ENCODE assay signal across 8 cellular contexts in the genomic region with DNA sequence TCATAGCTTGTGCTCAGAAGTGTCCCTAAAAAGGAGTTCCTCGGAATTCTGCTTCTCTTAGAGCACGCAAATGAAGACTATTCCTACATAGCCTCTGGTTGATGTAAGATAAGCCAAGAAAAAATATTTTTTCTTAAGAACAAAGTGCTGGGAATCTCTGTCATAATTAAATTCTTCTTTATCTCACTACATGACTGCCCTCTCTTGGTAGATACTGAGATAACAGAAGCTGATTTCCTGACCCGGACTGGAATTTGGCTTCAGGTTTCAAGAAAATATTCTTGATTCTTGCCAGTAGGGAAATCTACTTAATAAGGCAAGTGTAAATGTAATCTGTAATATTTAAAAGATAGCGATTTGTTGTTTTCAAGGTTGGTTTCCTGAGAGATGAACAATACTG. TPM values are rescaled to one million over a fixed set of nuclear protein-coding genes. Genes with fewer than 3 reads are reported as not detected.
A peak's percentile ranks its signal among the peaks of the same experiment; 100 is the strongest.
DNase-seq lines count a peak whose midpoint lies in the region; ATAC-seq, FAIRE-seq and TF ChIP-seq lines count a peak whose summit lies in the region.

No MANE protein-coding gene starts in this region.

- no peaks in the 10 kb centered on the region for H3K9me3 ChIP-seq in HEK293 (ENCODE audit: control insufficient read depth, insufficient read depth, low read depth, low read length)
- H3K9me3 ChIP-seq in uterus, result no peaks in the 10 kb centered on the region

- no peaks in the 10 kb centered on the region for H3K27me3 Mint-ChIP-seq in stimulated activated memory B cell treated with anti-CD40 and anti-IgM and Interleukin-4, amounts not matched to agents 10 μg/mL and 1 μg/mL and 100 μg/mL, for 72 hours

- no peak overlapping the region for H3K27ac ChIP-seq in HEK293 (ENCODE audit: extremely low read depth, low read depth, low read length)
- H3K27ac ChIP-seq in uterus, result no peak overlapping the region

- no peak for TF ChIP-seq POLR2A in uterus (IDR thresholded peaks at IDR 0.05)

- CTCF ChIA-PET in BJ (lab: Yijun Ruan, JAX) (interaction anchor here (0.8 to 1.8 kb wide), 6 partner anchors 11 to 1072 kb away, joined by 3 to 15 read pairs (median 4); no protein-coding TSS in a partner anchor), HEK293 (lab: Yijun Ruan, JAX) (interaction anchor here (0.6 to 1.9 kb wide), 19 partner anchors 13 to 1089 kb away, joined by 3 to 14 read pairs (median 4); no protein-coding TSS in a partner anchor)

- H3K27me3 ChIP-seq in BJ (ENCODE audit: control insufficient read depth, insufficient read depth, low read length) (no peaks in the 10 kb centered on the region), uterus (no peaks in the 10 kb centered on the region)

- POLR2A ChIA-PET in BJ (lab: Charles Lee), result no interaction called here
- POLR2A ChIA-PET in HEK293 (lab: Yijun Ruan, JAX), result no interaction called here

- TF ChIP-seq CTCF in BJ (IDR thresholded peaks at IDR 0.05; ENCODE audit: insufficient read depth, low read depth, low read length), result peak; percentile 36; the same call in 1 of the 2 replicates
- no peak for TF ChIP-seq CTCF in HEK293 (tag by site-specific recombination; IDR thresholded peaks at IDR 0.05)
- TF ChIP-seq CTCF in uterus (IDR thresholded peaks at IDR 0.05), result peak in 3 of 4 experiments; percentile 10 to 35 (median 33)

- no peaks in the 10 kb centered on the region for H3K9me3 Mint-ChIP-seq in stimulated activated memory B cell treated with anti-CD40 and anti-IgM and Interleukin-4, amounts not matched to agents 10 μg/mL and 1 μg/mL and 100 μg/mL, for 72 hours

- DNase-seq in BJ (ENCODE audit: low read depth), result no peak
- peak; percentile 60 for DNase-seq in inferior parietal cortex (ENCODE audit: extremely low spot score)
- no peak for DNase-seq in uterus
- no peak for DNase-seq in T-helper 1 cell
- no peak for DNase-seq in DMS153 (lab: John Stamatoyannopoulos, UW)

- H3K4me1 ChIP-seq in HEK293 (ENCODE audit: control insufficient read depth, insufficient read depth, low read length) (no peaks in the 10 kb centered on the region), uterus (no peaks in the 10 kb centered on the region)

- no peak overlapping the region for H3K4me3 Mint-ChIP-seq in stimulated activated memory B cell treated with anti-CD40 and anti-IgM and Interleukin-4, amounts not matched to agents 10 μg/mL and 1 μg/mL and 100 μg/mL, for 72 hours

- H3K36me3 Mint-ChIP-seq in stimulated activated memory B cell treated with anti-CD40 and anti-IgM and Interleukin-4, amounts not matched to agents 10 μg/mL and 1 μg/mL and 100 μg/mL, for 72 hours, result no peaks in the 10 kb centered on the region

- H3K36me3 ChIP-seq in BJ (ENCODE audit: control insufficient read depth, insufficient read depth, low read length) (no peaks in the 10 kb centered on the region), HEK293 (ENCODE audit: control insufficient read depth in 2 of 2, insufficient read depth in 1 of 2, low read length in 2 of 2) (no peaks in the 10 kb centered on the region), uterus (no peaks in the 10 kb centered on the region)

- H3K4me3 ChIP-seq in BJ (ENCODE audit: low read depth, low read length), result no peak overlapping the region
- no peak overlapping the region for H3K4me3 ChIP-seq in HEK293 (ENCODE audit: low read depth, low read length)
- H3K4me3 ChIP-seq in uterus, result no peak overlapping the region

- H3K27ac Mint-ChIP-seq in stimulated activated memory B cell treated with anti-CD40 and anti-IgM and Interleukin-4, amounts not matched to agents 10 μg/mL and 1 μg/mL and 100 μg/mL, for 72 hours, result no peak overlapping the region

- intact Hi-C loops in uterus (cut with DNase I; ENCODE audit: low total_unique reads), result loop anchor here (10.0 kb wide), 1 partner anchor 1067 kb away; no protein-coding TSS in a partner anchor

- H3K4me1 Mint-ChIP-seq in stimulated activated memory B cell treated with anti-CD40 and anti-IgM and Interleukin-4, amounts not matched to agents 10 μg/mL and 1 μg/mL and 100 μg/mL, for 72 hours, result peaks cover 8% of the 10 kb centered on the region

- FAIRE-seq in TTC549 (lab: Jason Lieb, UNC), result peak; percentile 77

- ATAC-seq in stimulated activated memory B cell treated with anti-CD40 and anti-IgM and Interleukin-4, amounts not matched to agents 10 μg/mL and 1 μg/mL and 100 μg/mL, for 72 hours, result no peak

TF ChIP-seq in HEK293, 187 proteins besides CTCF, POLR2A, EP300 and RAD21:
- TF ChIP-seq ZNF654 (tag by site-specific recombination; IDR thresholded peaks at IDR 0.05; ENCODE audit: low read depth), result peak; percentile 45
- no peak for TF ChIP-seq ZSCAN16 (tag by site-specific recombination; IDR thresholded peaks at IDR 0.05)

RNA-seq across cellular contexts. Expression of gene SETMAR, which starts 31.3 kb away (rescaled TPM):
- polyA plus RNA-seq in BJ (2011; rRNA removed), result 9.3 and 13.2 TPM in 2 replicates
- 7.6 and 9.0 TPM in 2 replicates for polyA minus RNA-seq in BJ (2011; rRNA and poly(A)+ RNA removed)
- 10 to 100 TPM; 32.3 to 37.6 (median 36.2) TPM for total RNA-seq in uterus
